ENCODE assay signal across 20 cellular contexts in the genomic region with DNA sequence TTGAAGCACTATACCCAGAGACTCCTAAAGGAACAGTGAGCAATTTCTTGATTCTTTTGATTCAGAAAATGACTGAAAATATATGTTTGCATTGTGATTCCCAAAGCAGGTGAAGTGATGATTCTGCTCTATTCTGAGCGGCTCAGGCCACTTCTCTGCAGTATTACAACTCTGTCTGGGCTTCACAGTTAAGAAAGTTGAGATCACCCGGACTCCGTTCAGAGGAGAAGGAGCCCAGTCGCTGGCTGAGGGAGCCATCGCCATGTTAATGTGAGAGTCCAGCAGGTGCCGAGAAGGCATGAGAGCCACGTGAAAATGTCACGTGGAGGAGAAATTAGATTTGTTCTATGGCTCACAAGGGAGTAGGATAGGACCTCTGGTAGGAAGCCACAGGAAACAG.
"Had no signal": no experiment of that assay in that cellular context is flagged by ENCODE, and none has a peak within 500 bp of the region (broad histone marks: within the 10 kb centered on the region; RNA-seq: fewer than 3 reads in every experiment).

No MANE protein-coding gene starts in this region.

- H3K4me1 ChIP-seq: lower lobe of right lung had no signal

- H3K9me3 ChIP-seq: breast epithelium, heart right ventricle, lower lobe of right lung, psoas muscle, tibial nerve had no signal

- H3K27ac ChIP-seq: breast epithelium, lower lobe of right lung, psoas muscle, tibial nerve had no signal

- H3K36me3 ChIP-seq: breast epithelium, heart right ventricle, lower lobe of right lung, tibial nerve had no signal

- H3K27me3 ChIP-seq: breast epithelium, heart right ventricle, tibial nerve had no signal

- DNase-seq: activated B cell treated with CpG ODN at 0.5 μM for 24 hours; activated CD4-positive, alpha-beta T cell treated with anti-CD3 and anti-CD28 coated beads for 36 hours; activated CD4-positive, alpha-beta T cell treated with anti-CD3 and anti-CD28 coated beads, Interleukin-2, amount 50 U/mL, for 4 hours; activated CD8-positive, alpha-beta memory T cell treated with anti-CD3 and anti-CD28 coated beads for 24 hours; activated CD8-positive, alpha-beta memory T cell treated with anti-CD3 and anti-CD28 coated beads, Interleukin-2, amount 50 U/mL, for 4 hours; activated T-cell treated with anti-CD3 and anti-CD28 coated beads, Interleukin-2, amount 50 U/mL, for 24 hours; effector CD4-positive, alpha-beta T cell; heart right ventricle; islet precursor cell; lower lobe of right lung; mesendoderm; naive thymus-derived CD4-positive, alpha-beta T cell; psoas muscle; right cardiac atrium; stimulated activated CD4-positive, alpha-beta T cell treated with anti-CD3 and anti-CD28 coated beads, Interleukin-12 subunit alpha, Interleukin-12 subunit beta, amount 100 ng/mL, for 4 hours; stimulated activated CD4-positive, alpha-beta T cell treated with anti-CD3 and anti-CD28 coated beads, Interleukin-4, amount 100 ng/mL, for 4 hours had no signal

- ATAC-seq: activated CD4-positive, alpha-beta T cell treated with anti-CD3 and anti-CD28 coated beads for 36 hours; activated naive CD4-positive, alpha-beta T cell treated with anti-CD3 and anti-CD28 coated beads, Interleukin-2, amount 50 U/mL, for 72 hours; activated T-helper 17 cell treated with anti-CD3 and anti-CD28 coated beads, Interleukin-2, amount 50 U/mL, for 72 hours; lower lobe of right lung; naive thymus-derived CD4-positive, alpha-beta T cell; psoas muscle; right cardiac atrium had no signal

- H3K4me3 ChIP-seq: breast epithelium, heart right ventricle, lower lobe of right lung, psoas muscle, tibial nerve had no signal
